ENCODE assay signal across 19 cellular contexts in the genomic region with DNA sequence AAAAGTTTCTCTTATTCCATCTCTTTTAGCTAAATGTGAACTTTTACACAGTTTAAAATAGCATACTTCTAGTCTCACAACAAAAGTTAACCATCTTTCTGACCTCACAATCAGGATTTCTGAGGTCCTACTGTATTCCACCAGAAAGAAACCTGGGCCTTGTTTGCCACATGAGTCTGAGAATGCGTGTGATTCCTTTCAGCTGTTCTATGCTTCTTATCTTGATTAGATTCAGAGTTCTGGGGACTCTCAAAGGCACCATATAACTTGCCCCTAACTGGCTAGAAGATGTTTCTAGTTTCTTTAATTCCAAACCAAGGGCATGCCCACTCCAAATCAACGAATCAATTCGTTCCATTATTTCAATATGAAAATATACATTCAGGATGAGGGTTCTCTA.
"Had no signal": no experiment of that assay in that cellular context is flagged by ENCODE, and none has a peak within 500 bp of the region (broad histone marks: within the 10 kb centered on the region; RNA-seq: fewer than 3 reads in every experiment).

No MANE protein-coding gene starts in this region.

- DNase-seq: activated CD4-positive, alpha-beta T cell treated with anti-CD3 and anti-CD28 coated beads for 1 hour; activated CD4-positive, alpha-beta T cell treated with anti-CD3 and anti-CD28 coated beads, Interleukin-2, amount 50 U/mL, for 4 hours; activated naive CD4-positive, alpha-beta T cell treated with Interleukin-2 at 50 U/mL for 16 hours; anterior cingulate cortex; cerebellar nuclear complex; dermis blood vessel endothelial cell; effector memory CD8-positive, alpha-beta T cell; left ventricle myocardium superior; pancreas; SK-N-SH; stimulated activated CD4-positive, alpha-beta T cell treated with anti-CD3 and anti-CD28 coated beads, Interleukin-4, amount 100 ng/mL, for 1 hour; stimulated activated naive CD4-positive, alpha-beta T cell treated with Interleukin-2 at 50 U/mL for 16 hours; T-cell; T1000 had no signal

- H3K27me3 Mint-ChIP-seq: effector memory CD8-positive, alpha-beta T cell; type B pancreatic cell had no signal

- H3K4me1 Mint-ChIP-seq: activated T-helper 17 cell treated with anti-CD3 and anti-CD28 coated beads, Interleukin-2, amount 50 U/mL, for 72 hours; memory B cell; neural crest cell; T-cell had no signal

- H3K9me3 ChIP-seq: pancreas, SK-N-SH had no signal

- H3K27ac Mint-ChIP-seq: activated T-helper 17 cell treated with anti-CD3 and anti-CD28 coated beads, Interleukin-2, amount 50 U/mL, for 72 hours; effector memory CD8-positive, alpha-beta T cell; memory B cell; T-cell; type B pancreatic cell had no signal

- H3K36me3 Mint-ChIP-seq: memory B cell, T-cell, type B pancreatic cell had no signal

- H3K36me3 ChIP-seq: pancreas had no signal

- H3K27me3 ChIP-seq: pancreas had no signal

- ATAC-seq: activated T-helper 17 cell treated with anti-CD3 and anti-CD28 coated beads, Interleukin-2, amount 50 U/mL, for 72 hours; effector memory CD8-positive, alpha-beta T cell; T-cell had no signal

- H3K27ac ChIP-seq: epithelial cell of prostate, pancreas had no signal

- H3K9me2 ChIP-seq: SK-N-SH had no signal

- H3K4me1 ChIP-seq: pancreas had no signal

- H3K4me3 Mint-ChIP-seq: activated T-helper 17 cell treated with anti-CD3 and anti-CD28 coated beads, Interleukin-2, amount 50 U/mL, for 72 hours; effector memory CD8-positive, alpha-beta T cell; memory B cell; neural crest cell; T-cell; type B pancreatic cell had no signal

- H3K9me3 Mint-ChIP-seq: activated T-helper 17 cell treated with anti-CD3 and anti-CD28 coated beads, Interleukin-2, amount 50 U/mL, for 72 hours; effector memory CD8-positive, alpha-beta T cell; memory B cell; neural crest cell; T-cell had no signal

- H3K4me2 ChIP-seq: SK-N-SH had no signal

- H3K4me3 ChIP-seq: pancreas had no signal
